In genomic region chr13:72521965-72522661, GRCh38 we compare ENCODE assay signal across 17 cellular contexts.
"Had no signal": no experiment of that assay in that cellular context is flagged by ENCODE, and none has a peak within 500 bp of the region (broad histone marks: within the 10 kb centered on the region; RNA-seq: fewer than 3 reads in every experiment).

No MANE protein-coding gene starts in this region.

- DNase-seq: activated CD4-positive, alpha-beta T cell treated with anti-CD3 and anti-CD28 coated beads, Interleukin-2, amount 10 ng/mL, durations not matched to agents 24 days and 14 days; activated CD4-positive, CD25-positive, alpha-beta regulatory T cell; activated CD8-positive, alpha-beta T cell treated with anti-CD3 and anti-CD28 coated beads for 36 hours; activated naive CD4-positive, alpha-beta T cell treated with Interleukin-2 at 50 U/mL for 16 hours; activated naive CD8-positive, alpha-beta T cell treated with anti-CD3 and anti-CD28 coated beads, Interleukin-2, amount 10 ng/mL, durations not matched to agents 7 days and 5 days; activated T-cell treated with anti-CD3 and anti-CD28 coated beads, Interleukin-2, amount 50 U/mL, for 1 hour; anterior cingulate cortex; brain microvascular endothelial cell; cortex of kidney; left colon; lower lobe of right lung; natural killer cell; stimulated activated CD4-positive, alpha-beta T cell treated with anti-CD3 and anti-CD28 coated beads, Interleukin-12 subunit alpha, Interleukin-12 subunit beta, amount 100 ng/mL, for 4 hours; stimulated activated CD4-positive, alpha-beta T cell treated with anti-CD3 and anti-CD28 coated beads, Interleukin-2, amount 100 ng/mL, for 24 hours; stimulated activated naive CD8-positive, alpha-beta T cell treated with anti-CD3 and anti-CD28 coated beads, Interleukin-15, Interleukin-2, amounts not matched to agents 100 U/mL and 50 U/mL, for 24 hours had no signal

- H3K9me3 ChIP-seq: lower lobe of right lung, tibial nerve, vagina had no signal

- H3K27ac ChIP-seq: brain microvascular endothelial cell, lower lobe of right lung, tibial nerve, vagina had no signal

- H3K27me3 ChIP-seq: brain microvascular endothelial cell, tibial nerve, vagina had no signal

- H3K36me3 ChIP-seq: brain microvascular endothelial cell, lower lobe of right lung, tibial nerve, vagina had no signal

- H3K4me1 ChIP-seq: lower lobe of right lung, tibial nerve, vagina had no signal

- H3K4me3 ChIP-seq: lower lobe of right lung, tibial nerve, vagina had no signal
